In the genomic region with DNA sequence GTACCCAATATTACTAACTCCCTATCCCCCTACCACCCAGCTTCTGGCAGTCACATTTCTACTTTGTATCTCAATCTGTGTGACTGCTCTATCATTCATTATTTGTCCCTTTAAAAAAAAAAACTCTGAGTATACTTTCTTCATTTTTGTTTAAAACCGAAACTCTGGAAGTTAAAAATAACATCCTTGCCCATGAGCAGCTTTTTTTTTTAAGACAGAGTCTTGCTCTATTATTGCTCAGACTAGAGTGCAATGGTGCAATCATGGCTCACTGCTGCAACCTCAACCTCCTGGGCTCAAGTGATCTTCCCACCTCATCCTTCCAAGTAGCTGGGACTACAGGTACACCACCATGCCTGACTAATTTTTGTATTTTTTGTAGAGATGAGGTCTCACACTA, we compare ENCODE assay signal across 10 cellular contexts. TPM values are rescaled to one million over a fixed set of nuclear protein-coding genes. Genes with fewer than 3 reads are reported as not detected.
A peak's percentile ranks its signal among the peaks of the same experiment; 100 is the strongest.
DNase-seq lines count a peak whose midpoint lies in the region; ATAC-seq and TF ChIP-seq lines count a peak whose summit lies in the region.
"Had no signal": no experiment of that assay in that cellular context is flagged by ENCODE, and none has a peak within 500 bp of the region (broad histone marks: within the 10 kb centered on the region; RNA-seq: fewer than 3 reads in every experiment).

No MANE protein-coding gene starts in this region.

- TF ChIP-seq CTCF in lower leg skin (IDR thresholded peaks at IDR 0.05), result no peak

- no peaks in the 10 kb centered on the region for H3K27me3 Mint-ChIP-seq in activated CD4-positive, alpha-beta T cell treated with anti-CD3 and anti-CD28 coated beads for 36 hours

- 48 to 49% methylated on average over 1 of the region's 1 CpG for WGBS in lower leg skin, 2 donors

- ATAC-seq in activated CD4-positive, alpha-beta T cell treated with anti-CD3 and anti-CD28 coated beads for 36 hours, result peak; percentile 49

- TF ChIP-seq POLR2A in lower leg skin (IDR thresholded peaks at IDR 0.05), result no peak

- peaks cover 55% of the 10 kb centered on the region for H3K4me1 Mint-ChIP-seq in activated CD4-positive, alpha-beta T cell treated with anti-CD3 and anti-CD28 coated beads for 36 hours

- peaks cover 32% of the 10 kb centered on the region for H3K36me3 Mint-ChIP-seq in activated CD4-positive, alpha-beta T cell treated with anti-CD3 and anti-CD28 coated beads for 36 hours (ENCODE audit: low read depth)

- POLR2A ChIA-PET in activated CD4-positive, alpha-beta T cell treated with anti-CD3 and anti-CD28 coated beads for 36 hours (lab: Charles Lee), result interaction anchor here (0.6 kb wide), 2 partner anchors 167 to 976 kb away, joined by 4 to 7 read pairs; no protein-coding TSS in a partner anchor

- CTCF ChIA-PET in activated CD4-positive, alpha-beta T cell treated with anti-CD3 and anti-CD28 coated beads for 36 hours (lab: Charles Lee), result no interaction called here

- H3K27ac Mint-ChIP-seq in activated CD4-positive, alpha-beta T cell treated with anti-CD3 and anti-CD28 coated beads for 36 hours, result no peak overlapping the region

- no peak overlapping the region for H3K4me3 Mint-ChIP-seq in activated CD4-positive, alpha-beta T cell treated with anti-CD3 and anti-CD28 coated beads for 36 hours

- no peak overlapping the region for H3K4me3 ChIP-seq in lower leg skin (ENCODE audit: low read depth, poor library complexity, severe bottlenecking)
- H3K4me3 ChIP-seq: tibial artery had no signal

- intact Hi-C loops in activated CD4-positive, alpha-beta T cell treated with anti-CD3 and anti-CD28 coated beads for 36 hours (cut with DNase I, micrococcal nuclease), result loop anchor here in 1 of 2 experiments (1.0 kb wide), 1 partner anchor 13 kb away; no protein-coding TSS in a partner anchor
- intact Hi-C loops in lower leg skin (cut with DNase I; ENCODE audit: low total_unique reads), result no loop called here

- H3K9me3 Mint-ChIP-seq in activated CD4-positive, alpha-beta T cell treated with anti-CD3 and anti-CD28 coated beads for 36 hours (ENCODE audit: low read depth), result no peaks in the 10 kb centered on the region

- peak overlapping the region; percentile 38 for H3K27ac ChIP-seq in epithelial cell of prostate

- DNase-seq in activated CD4-positive, alpha-beta T cell treated with anti-CD3 and anti-CD28 coated beads for 36 hours, result no peak
- no peak for DNase-seq in activated CD4-positive, alpha-beta T cell treated with anti-CD3 and anti-CD28 coated beads, Interleukin-2, amount 50 U/mL, for 1 hour
- peak; percentile 30 for DNase-seq in LHCN-M2 (ENCODE audit: low read depth)
- no peak for DNase-seq in epithelial cell of prostate (ENCODE audit: low read depth, low spot score)
- DNase-seq in stromal cell of bone marrow (ENCODE audit: low read depth), result peak; percentile 60
- DNase-seq in GM19238 (ENCODE audit: insufficient read length, low spot score), result no peak
- no peak for DNase-seq in NCI-H2227 treated with DMSO at 0.1 percent for 48 hours (lab: John Stamatoyannopoulos, UW)
- DNase-seq in lower leg skin (ENCODE audit: low spot score in 2 of 2), result no peak
- DNase-seq: NCI-H526 treated with DMSO at 0.1 percent for 48 hours had no signal

RNA-seq across cellular contexts. Expression of a gene that starts 15.8 kb away (rescaled TPM):
- total RNA-seq in activated CD4-positive, alpha-beta T cell treated with anti-CD3 and anti-CD28 coated beads for 36 hours, result 100 to 1,000 TPM in 1 of 2 experiments, 10 to 100 TPM in 1; 87.2 to 122 TPM
- total RNA-seq in LHCN-M2 (2014; rRNA removed) (13.7 and 23.1 TPM in 2 replicates), lower leg skin (10 to 100 TPM; 21.5 to 32.2 (median 25.7) TPM)
- polyA plus RNA-seq in LHCN-M2 (2012), result 118 TPM

Comparison
In these comparisons a context has a peak if more than half of its experiments do, and no peak if none do; other contexts are left out.
1. DNase-seq: peak in LHCN-M2 (single experiment) and stromal cell of bone marrow (single experiment); none in activated CD4-positive, alpha-beta T cell treated with anti-CD3 and anti-CD28 coated beads for 36 hours (single experiment), activated CD4-positive, alpha-beta T cell treated with anti-CD3 and anti-CD28 coated beads, Interleukin-2, amount 50 U/mL, for 1 hour (single experiment), epithelial cell of prostate (single experiment), GM19238 (single experiment), NCI-H2227 treated with DMSO at 0.1 percent for 48 hours (single experiment) and lower leg skin (0 of 2).